ENCODE assay signal across 1 cellular context in the genomic region with DNA sequence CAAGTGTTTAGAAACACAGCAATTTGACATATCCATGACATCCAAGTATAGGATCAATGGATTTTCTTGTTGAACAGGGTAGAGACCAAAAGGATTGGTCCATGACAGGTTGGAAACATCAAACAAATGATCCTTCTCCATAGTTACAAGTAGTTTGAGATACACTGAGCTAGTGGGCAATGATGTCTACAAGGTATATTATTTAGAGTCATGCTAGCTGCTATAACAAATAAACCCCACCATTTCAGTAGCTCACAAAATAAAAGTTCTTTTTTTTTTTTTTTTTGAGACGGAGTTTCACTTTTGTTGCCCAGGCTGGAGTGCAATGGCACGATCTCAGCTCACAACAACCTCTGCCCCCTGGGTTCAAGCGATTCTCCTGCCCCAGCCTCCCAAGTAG.
A peak's percentile ranks its signal among the peaks of the same experiment; 100 is the strongest.
TF ChIP-seq lines count a peak whose summit lies in the region.

No MANE protein-coding gene starts in this region.

TF ChIP-seq in HepG2, 621 proteins besides CTCF, POLR2A, EP300 and RAD21:
- TF ChIP-seq ZNF12 (CRISPR knock-in tag; IDR thresholded peaks at IDR 0.05) (peak; percentile 97), ZNF160 (CRISPR knock-in tag; IDR thresholded peaks at IDR 0.05) (no peak)
